8 cellular contexts compared by ENCODE assay signal in the genomic region with DNA sequence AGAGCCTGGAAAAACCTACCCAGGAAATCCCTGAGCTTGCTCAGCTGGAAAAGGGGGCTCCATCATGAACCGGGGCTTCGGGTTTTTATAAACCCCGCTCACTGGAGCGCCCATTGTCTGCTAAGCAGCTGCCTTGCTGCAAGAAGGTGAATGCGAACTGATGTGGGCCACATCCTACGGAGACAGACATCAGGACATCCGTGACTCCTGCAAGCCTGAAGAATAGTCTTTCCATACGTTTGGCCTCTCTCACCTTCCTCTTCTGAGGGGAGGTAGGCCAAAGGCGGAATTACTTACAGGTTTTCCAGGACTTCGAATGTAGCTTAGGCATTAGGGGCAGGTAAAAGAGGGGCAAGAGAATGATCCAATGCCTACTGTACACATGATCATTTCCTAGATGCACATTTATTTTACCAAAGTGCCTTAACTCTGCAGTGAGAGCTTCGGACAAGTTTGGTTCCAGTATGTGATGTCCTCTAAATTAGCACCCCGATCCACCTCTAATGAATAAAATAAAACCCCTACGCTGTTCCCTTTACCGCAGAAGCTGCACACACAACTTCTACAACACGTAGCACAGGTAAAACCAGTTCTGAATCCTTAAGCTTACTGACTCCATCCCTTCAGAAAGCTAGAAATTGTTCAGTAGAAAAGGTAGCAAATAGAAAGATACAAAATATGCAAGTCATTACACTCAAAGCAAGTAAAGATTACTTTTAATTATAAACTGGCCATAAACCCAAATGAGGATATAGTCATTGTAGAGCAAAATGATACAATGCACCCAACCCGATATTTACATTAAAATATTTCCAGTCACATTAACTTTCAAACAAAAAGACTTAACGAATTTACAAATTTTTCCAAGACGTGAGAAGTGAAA. TPM values are rescaled to one million over a fixed set of nuclear protein-coding genes. Genes with fewer than 3 reads are reported as not detected.
DNase-seq lines count a peak whose midpoint lies in the region; ATAC-seq and TF ChIP-seq lines count a peak whose summit lies in the region.

No MANE protein-coding gene starts in this region.

- no peaks in the 10 kb centered on the region for H3K9me3 ChIP-seq in ectodermal cell (ENCODE audit: control insufficient read depth, low read length)

- peaks cover 50% of the 10 kb centered on the region for H3K4me1 Mint-ChIP-seq in neural crest cell

- peaks cover 4% of the 10 kb centered on the region for H3K36me3 ChIP-seq in ectodermal cell (ENCODE audit: control insufficient read depth, insufficient read depth, low read length)

- peaks cover 10% of the 10 kb centered on the region for H3K27me3 ChIP-seq in ectodermal cell (ENCODE audit: control insufficient read depth, insufficient read depth, low read length, poor library complexity, severe bottlenecking)

- TF ChIP-seq CTCF in neural crest cell (conservative IDR thresholded peaks at IDR 0.05) (no peak), GM10266 (IDR thresholded peaks at IDR 0.05; ENCODE audit: control insufficient read depth, insufficient read depth, low read depth, missing control alignments) (no peak)

- no peaks in the 10 kb centered on the region for H3K36me3 Mint-ChIP-seq in neural crest cell (ENCODE audit: low read depth)

- H3K4me3 Mint-ChIP-seq in neural crest cell = peak overlapping the region; percentile 93

- DNase-seq in DMS53 treated with DMSO at 0.1 percent for 48 hours (lab: John Stamatoyannopoulos, UW; ENCODE audit: unreplicated experiment) (peak; percentile 54), NCI-H345 treated with DMSO at 0.1 percent for 48 hours (lab: John Stamatoyannopoulos, UW; ENCODE audit: unreplicated experiment) (peak; percentile 60), neural crest cell (ENCODE audit: low read depth, low spot score) (no peak), iPS-NIHi11 (ENCODE audit: low spot score) (no peak), GM10266 (ENCODE audit: extremely low spot score) (no peak)
- DNase-seq in activated naive CD4-positive, alpha-beta T cell (lab: John Stamatoyannopoulos, UW) = no peak

- no peaks in the 10 kb centered on the region for H3K9me3 Mint-ChIP-seq in neural crest cell

- peak overlapping the region; percentile 83 for H3K27ac ChIP-seq in ectodermal cell (ENCODE audit: insufficient read depth, low read depth, low read length, poor library complexity, severe bottlenecking)

- ATAC-seq in HG03354 (IDR thresholded peaks at IDR 0.05; ENCODE audit: poor library complexity, severe bottlenecking, unreplicated experiment) = no peak

- H3K4me3 ChIP-seq in ectodermal cell (ENCODE audit: insufficient read depth, low read depth, low read length) = peak overlapping the region; percentile 52

- H3K4me1 ChIP-seq in ectodermal cell (ENCODE audit: control insufficient read depth, insufficient read depth, low read length) = peaks cover 11% of the 10 kb centered on the region

- H3K27me3 Mint-ChIP-seq in neural crest cell (ENCODE audit: low read depth) = peaks cover 4% of the 10 kb centered on the region

- WGBS in ectodermal cell, 2 experiments = 48% methylated on average over 18 of the region's 18 CpGs

- peak overlapping the region; percentile 92 for H3K27ac Mint-ChIP-seq in neural crest cell (ENCODE audit: unreplicated experiment)

RNA-seq across cellular contexts. Expression of a gene that starts 0.9 kb away (rescaled TPM):
- polyA plus RNA-seq in ectodermal cell (2013, experiment 1 of 4) = 26.9 TPM
- 36.4 TPM for polyA plus RNA-seq in ectodermal cell (2013, experiment 2 of 4)
- polyA plus RNA-seq in ectodermal cell (2013, experiment 3 of 4) = 19.7 TPM
- 23.1 TPM for polyA plus RNA-seq in ectodermal cell (2013, experiment 4 of 4)
- total RNA-seq in neural crest cell = 60.8 and 61.6 TPM in 2 replicates

RNA-seq across cellular contexts. Expression of a gene that starts 27.7 kb away (rescaled TPM):
- 63.0 TPM for polyA plus RNA-seq in ectodermal cell (2013, experiment 1 of 4)
- 65.3 TPM for polyA plus RNA-seq in ectodermal cell (2013, experiment 2 of 4)
- 50.9 TPM for polyA plus RNA-seq in ectodermal cell (2013, experiment 3 of 4)
- 61.3 TPM for polyA plus RNA-seq in ectodermal cell (2013, experiment 4 of 4)
- 99.8 and 109 TPM in 2 replicates for total RNA-seq in neural crest cell

Comparison
In these comparisons a context has a peak if more than half of its experiments do, and no peak if none do; other contexts are left out.
1. DNase-seq: peak in DMS53 treated with DMSO at 0.1 percent for 48 hours (single experiment) and NCI-H345 treated with DMSO at 0.1 percent for 48 hours (single experiment); none in neural crest cell (single experiment), iPS-NIHi11 (single experiment), GM10266 (single experiment) and activated naive CD4-positive, alpha-beta T cell (0 of 4).